Comparison of ENCODE assay signal across 2 cellular contexts in genomic region chr19:4449022-4449825, GRCh38.
TF ChIP-seq lines count a peak whose summit lies in the region.

No MANE protein-coding gene starts in this region.

TF ChIP-seq in GM23338, 12 proteins besides CTCF, POLR2A, EP300 and RAD21:
- TF ChIP-seq JUNB (IDR thresholded peaks at IDR 0.05; ENCODE audit: unreplicated experiment) (no peak), POLR2AphosphoS5 (IDR thresholded peaks at IDR 0.05; ENCODE audit: low read depth) (no peak; the same call in none of the 2 replicates), EZH2 (IDR thresholded peaks at IDR 0.05; ENCODE audit: low read depth, unreplicated experiment) (no peak), ETS1 (IDR thresholded peaks at IDR 0.05) (no peak), ZNF331 (CRISPR knock-in tag; IDR thresholded peaks at IDR 0.05; ENCODE audit: low read depth) (no peak), STAT1 (IDR thresholded peaks at IDR 0.05; ENCODE audit: unreplicated experiment) (no peak), EZH2phosphoT487 (IDR thresholded peaks at IDR 0.05; ENCODE audit: unreplicated experiment) (no peak), NANOG (IDR thresholded peaks at IDR 0.05; ENCODE audit: borderline replicate concordance) (no peak), ZNF114 (CRISPR knock-in tag; IDR thresholded peaks at IDR 0.05) (no peak), CREB1 (CRISPR knock-in tag; IDR thresholded peaks at IDR 0.05; ENCODE audit: low read depth) (no peak), ZNF462 (CRISPR knock-in tag; IDR thresholded peaks at IDR 0.05) (no peak), REST (IDR thresholded peaks at IDR 0.05; ENCODE audit: unreplicated experiment) (no peak)

TF ChIP-seq in K562, 482 proteins besides CTCF, POLR2A, EP300 and RAD21:
- TF ChIP-seq ZNF740 (CRISPR knock-in tag; IDR thresholded peaks at IDR 0.05), result no peak
- TF ChIP-seq ZNF740 (tag; IDR thresholded peaks at IDR 0.05), result no peak
- TF ChIP-seq RBM22 (IDR thresholded peaks at IDR 0.05; ENCODE audit: low read depth, low read length, poor library complexity, severe bottlenecking), result peak; percentile 92
- no peak for TF ChIP-seq HDAC6 (IDR thresholded peaks at IDR 0.05; ENCODE audit: low read depth, low read length)
- TF ChIP-seq POLR2AphosphoS2 (IDR thresholded peaks at IDR 0.05; ENCODE audit: low read length), result peak; percentile 83; the same call in 1 of the 2 replicates
- peak; percentile 77 for TF ChIP-seq POLR2G (IDR thresholded peaks at IDR 0.05; ENCODE audit: low read depth, low read length)
TF ChIP-seq in K562: peak in this region for 3.
